19 cellular contexts compared by ENCODE assay signal in genomic region chr1:17208546-17208945, GRCh38. TPM values are rescaled to one million over a fixed set of nuclear protein-coding genes. Genes with fewer than 3 reads are reported as not detected.
DNase-seq lines count a peak whose midpoint lies in the region; ATAC-seq, FAIRE-seq and TF ChIP-seq lines count a peak whose summit lies in the region.
"Had no signal": no experiment of that assay in that cellular context is flagged by ENCODE, and none has a peak within 500 bp of the region (broad histone marks: within the 10 kb centered on the region; RNA-seq: fewer than 3 reads in every experiment).

No MANE protein-coding gene starts in this region.

- POLR2A ChIA-PET in A549 (lab: Yijun Ruan, JAX), result interaction anchor here (1.1 kb wide), 1 partner anchor 25 kb away, joined by 4 read pairs; no protein-coding TSS in a partner anchor
- POLR2A ChIA-PET in HCT116 (lab: Charles Lee), result interaction anchor here (1.6 to 2.3 kb wide), 2 partner anchors 17 to 18 kb away, joined by 4 to 6 read pairs; no protein-coding TSS in a partner anchor
- POLR2A ChIA-PET in activated naive CD8-positive, alpha-beta T cell treated with anti-CD3 and anti-CD28 coated beads, Interleukin-2, amount 10 ng/mL, durations not matched to agents 7 days and 5 days (lab: Charles Lee), result interaction anchor here (0.9 to 1.2 kb wide), 2 partner anchors 9 to 82 kb away, joined by 3 to 5 read pairs; no protein-coding TSS in a partner anchor

- H2BK120ac ChIP-seq in mesendoderm (ENCODE audit: low read depth, low read length), result no peak overlapping the region

- no peaks in the 10 kb centered on the region for H3K9me2 ChIP-seq in HCT116 (ENCODE audit: insufficient read depth)

- H3K27me3 Mint-ChIP-seq in activated naive CD8-positive, alpha-beta T cell treated with anti-CD3 and anti-CD28 coated beads, Interleukin-2, amount 10 ng/mL, durations not matched to agents 7 days and 5 days, result peaks cover 50% of the 10 kb centered on the region

- peak overlapping the region; percentile 70 to 89 for H3K27ac ChIP-seq in A549
- H3K27ac ChIP-seq in HCT116 (ENCODE audit: low read depth, low read length), result no peak overlapping the region
- peak overlapping the region; percentile 16 for H3K27ac ChIP-seq in mesendoderm (ENCODE audit: low read depth, low read length)
- no peak overlapping the region for H3K27ac ChIP-seq in ovary
- H3K27ac ChIP-seq: sigmoid colon had no signal

- no peak for FAIRE-seq in A549 (lab: Jason Lieb, UNC)
- FAIRE-seq: TTC549 had no signal

- H3K4me3 ChIP-seq in A549 (no peak overlapping the region), HCT116 (replicated peaks in 1 of 2; ENCODE audit: low read depth in 1 of 2, low read length in 2 of 2) (peak overlapping the region in 1 of 2 experiments; percentile 41; a peak in 1 of 4 replicates), mesendoderm (ENCODE audit: low read length) (no peak overlapping the region), ovary (no peak overlapping the region)
- H3K4me3 ChIP-seq: sigmoid colon had no signal

- CTCF ChIA-PET in A549 (lab: Yijun Ruan, JAX), result interaction anchor here (0.6 to 1.2 kb wide), 3 partner anchors 9 to 83 kb away, joined by 3 to 8 read pairs (median 3); no protein-coding TSS in a partner anchor
- CTCF ChIA-PET in HCT116 (lab: Charles Lee), result no interaction called here

- TF ChIP-seq EP300 in A549 (IDR thresholded peaks at IDR 0.05) (no peak), ovary (IDR thresholded peaks at IDR 0.05) (no peak)

- peak overlapping the region; percentile 56; the same call in 2 of the 3 replicates for H3K4me2 ChIP-seq in A549
- H3K4me2 ChIP-seq in HCT116 (ENCODE audit: low read length), result peak overlapping the region; percentile 71
- H3K4me2 ChIP-seq in mesendoderm (ENCODE audit: low read length), result no peak overlapping the region

- no peak overlapping the region for H2BK15ac ChIP-seq in mesendoderm (replicated peaks; ENCODE audit: low read depth)

- H3K79me2 ChIP-seq in HCT116 (ENCODE audit: insufficient read depth, low read length) (no peaks in the 10 kb centered on the region), mesendoderm (ENCODE audit: control insufficient read depth, insufficient read depth, low read length) (no peaks in the 10 kb centered on the region)

- no peak overlapping the region for H4K5ac ChIP-seq in mesendoderm (ENCODE audit: low read length)

- H3K4me3 Mint-ChIP-seq in activated naive CD8-positive, alpha-beta T cell treated with anti-CD3 and anti-CD28 coated beads, Interleukin-2, amount 10 ng/mL, durations not matched to agents 7 days and 5 days, result peak overlapping the region; percentile 28
- H3K4me3 Mint-ChIP-seq: activated CD4-positive, alpha-beta T cell treated with anti-CD3 and anti-CD28 coated beads for 36 hours; activated naive CD8-positive, alpha-beta T cell; CD4-positive, CD25-positive, alpha-beta regulatory T cell; H9; T-cell had no signal

- H3K27me3 ChIP-seq in HCT116 (ENCODE audit: insufficient read depth, low read length) (no peaks in the 10 kb centered on the region), mesendoderm (ENCODE audit: insufficient read depth, low read length, poor library complexity) (no peaks in the 10 kb centered on the region), ovary (no peaks in the 10 kb centered on the region)

- no peak overlapping the region for H3K4ac ChIP-seq in mesendoderm (ENCODE audit: low read depth, low read length)

- H3K36me3 Mint-ChIP-seq in activated naive CD8-positive, alpha-beta T cell treated with anti-CD3 and anti-CD28 coated beads, Interleukin-2, amount 10 ng/mL, durations not matched to agents 7 days and 5 days, result no peaks in the 10 kb centered on the region
- H3K36me3 Mint-ChIP-seq: CD4-positive, CD25-positive, alpha-beta regulatory T cell; naive thymus-derived CD4-positive, alpha-beta T cell; T-cell had no signal

- no peak overlapping the region for H4K8ac ChIP-seq in mesendoderm (ENCODE audit: low read depth, low read length)

- TF ChIP-seq RAD21 in A549 (conservative IDR thresholded peaks at IDR 0.05 in 1 of 2, IDR thresholded peaks at IDR 0.05 in 1 of 2), result no peak
- TF ChIP-seq RAD21 in HCT116 (IDR thresholded peaks at IDR 0.05; ENCODE audit: low read depth), result no peak

- H2AFZ ChIP-seq in HCT116 (ENCODE audit: low read depth, low read length, poor library complexity, severe bottlenecking), result no peak overlapping the region

- RAD21 ChIA-PET in HCT116 (lab: Charles Lee; ENCODE audit: low non-redundant PET in 1 of 2, low total read pairs in 2 of 2, uncharacterized antibody in 2 of 2, unreplicated experiment in 2 of 2), result no interaction called here

- BruUV-seq in HCT116 (replicated peaks; lab: Mats Ljungman, UMichigan), result no TSS peak

- no peaks in the 10 kb centered on the region for H3K9me3 Mint-ChIP-seq in activated naive CD8-positive, alpha-beta T cell treated with anti-CD3 and anti-CD28 coated beads, Interleukin-2, amount 10 ng/mL, durations not matched to agents 7 days and 5 days
- H3K9me3 Mint-ChIP-seq: effector memory CD8-positive, alpha-beta T cell; H9; T-cell had no signal

- TF ChIP-seq CTCF in A549 (IDR thresholded peaks at IDR 0.05), result no peak
- TF ChIP-seq CTCF in HCT116 (IDR thresholded peaks at IDR 0.05 in 2 of 3, conservative IDR thresholded peaks at IDR 0.05 in 1 of 3; ENCODE audit: borderline replicate concordance in 1 of 3, insufficient read depth in 1 of 3, low read depth in 2 of 3, low read length in 2 of 3), result no peak
- no peak for TF ChIP-seq CTCF in ovary (IDR thresholded peaks at IDR 0.05)

- peaks cover 60% of the 10 kb centered on the region for H3K4me1 Mint-ChIP-seq in activated naive CD8-positive, alpha-beta T cell treated with anti-CD3 and anti-CD28 coated beads, Interleukin-2, amount 10 ng/mL, durations not matched to agents 7 days and 5 days

- peak overlapping the region; percentile 40; the same call in 1 of the 2 replicates for H3K9ac ChIP-seq in HCT116 (ENCODE audit: low read length)
- H3K9ac ChIP-seq in mesendoderm (ENCODE audit: low read length), result no peak overlapping the region

- TF ChIP-seq POLR2A in A549 (IDR thresholded peaks at IDR 0.05; ENCODE audit: low read length), result no peak
- no peak for TF ChIP-seq POLR2A in HCT116 (IDR thresholded peaks at IDR 0.05; ENCODE audit: borderline replicate concordance, extremely low read depth, insufficient read depth, insufficient read length)
- no peak for TF ChIP-seq POLR2A in ovary (IDR thresholded peaks at IDR 0.05)

- H3K79me1 ChIP-seq in mesendoderm (ENCODE audit: low read length), result no peaks in the 10 kb centered on the region

- no peak overlapping the region for H3K18ac ChIP-seq in mesendoderm (ENCODE audit: low read length)

- intact Hi-C loops in HCT116 (cut with micrococcal nuclease) (no loop called here), ovary (cut with DNase I) (no loop called here)

- no peak overlapping the region for H3K56ac ChIP-seq in mesendoderm (ENCODE audit: low read length)

- no peak overlapping the region for H3K23ac ChIP-seq in mesendoderm (ENCODE audit: low read length)

- H3K4me1 ChIP-seq in A549 (peaks cover 48% of the 10 kb centered on the region), HCT116 (ENCODE audit: control insufficient read depth in 1 of 2, insufficient read depth in 2 of 2, low read length in 2 of 2) (peaks cover 23 to 60% of the 10 kb centered on the region in 2 experiments), mesendoderm (ENCODE audit: control insufficient read depth, low read depth, low read length) (no peaks in the 10 kb centered on the region), ovary (ENCODE audit: insufficient read depth) (no peaks in the 10 kb centered on the region)

- H2AK5ac ChIP-seq in mesendoderm (ENCODE audit: low read length), result no peak overlapping the region

- H3K27ac Mint-ChIP-seq in activated naive CD8-positive, alpha-beta T cell treated with anti-CD3 and anti-CD28 coated beads, Interleukin-2, amount 10 ng/mL, durations not matched to agents 7 days and 5 days, result peak overlapping the region; percentile 91
- H3K27ac Mint-ChIP-seq: activated naive CD8-positive, alpha-beta T cell; effector memory CD8-positive, alpha-beta T cell; T-cell had no signal

- H3K9me3 ChIP-seq in A549 (no peaks in the 10 kb centered on the region), HCT116 (ENCODE audit: control insufficient read depth in 1 of 2, insufficient read depth in 1 of 2, low read depth in 1 of 2, low read length in 2 of 2) (no peaks in the 10 kb centered on the region), ovary (no peaks in the 10 kb centered on the region)
- H3K9me3 ChIP-seq: sigmoid colon had no signal

- WGBS in A549 (ENCODE audit: missing lambda C conversion rate), result 95% methylated on average over 2 of the region's 3 CpGs
- no CpG with 5 or more reads among the region's 3 CpGs for WGBS in mesendoderm (ENCODE audit: extremely low coverage, insufficient coverage, low lambda C conversion rate)
- WGBS in ovary, 3 donors, result 73 to 98% (median 90%) methylated on average over 3 of the region's 3 CpGs

- DNase-seq in A549 (ENCODE audit: low read depth in 1 of 2, low spot score in 1 of 2) (no peak), HCT116 (ENCODE audit: low read depth, low spot score) (no peak), mesendoderm (no peak), activated T-cell treated with anti-CD3 and anti-CD28 coated beads for 4 hours (no peak), NCI-H526 treated with DMSO at 0.1 percent for 48 hours (lab: John Stamatoyannopoulos, UW) (no peak), mucosa of gallbladder (ENCODE audit: low spot score) (no peak), ovary (no peak)
- DNase-seq in activated naive CD8-positive, alpha-beta T cell treated with anti-CD3 and anti-CD28 coated beads, Interleukin-2, amount 10 ng/mL, durations not matched to agents 7 days and 5 days, result no peak
- DNase-seq: H9, NCI-H524 treated with DMSO at 0.1 percent for 48 hours, sigmoid colon had no signal

- ATAC-seq in A549 (no peak), HCT116 (peak; percentile 15; the same call in 1 of the 2 replicates)
- ATAC-seq in activated naive CD8-positive, alpha-beta T cell treated with anti-CD3 and anti-CD28 coated beads, Interleukin-2, amount 10 ng/mL, durations not matched to agents 7 days and 5 days (ENCODE audit: low read depth), result no peak

- no peaks in the 10 kb centered on the region for H4K20me1 ChIP-seq in HCT116 (ENCODE audit: insufficient read depth)

- H3K36me3 ChIP-seq in HCT116 (ENCODE audit: control insufficient read depth in 1 of 2, insufficient read depth in 2 of 2, low read length in 2 of 2) (no peaks in the 10 kb centered on the region), mesendoderm (ENCODE audit: control insufficient read depth, insufficient read depth, low read length) (no peaks in the 10 kb centered on the region), ovary (no peaks in the 10 kb centered on the region)
- H3K36me3 ChIP-seq: sigmoid colon had no signal

- no peak overlapping the region for H2BK5ac ChIP-seq in mesendoderm (ENCODE audit: low read length)

RNA-seq across cellular contexts. Expression of gene PADI1, which starts 3.6 kb away (rescaled TPM):
- 1.1 and 1.4 TPM in 2 replicates for polyA plus RNA-seq in A549 (2011; rRNA removed)
- polyA plus RNA-seq in A549 (2012; cell fraction: cytosol; rRNA removed), result 1.4 and 1.6 TPM in 2 replicates
- polyA plus RNA-seq in A549 (2012; cell fraction: nucleus; rRNA removed), result 3.8 and 4.0 TPM in 2 replicates
- polyA plus RNA-seq in A549 (2017; fragmentation: RNase III; extraction: RNeasy Plus Mini Kit Qiagen cat#74134 plus additional on column Dnase treatment), result 1.7 to 2.3 TPM (median 2.0 TPM) in 3 replicates
- polyA minus RNA-seq in A549 (2011; rRNA and poly(A)+ RNA removed), result 0.92 and 1.5 TPM in 2 replicates
- total RNA-seq in HCT116 (2021; ENCODE audit: unreplicated experiment), result 0.37 TPM
- 0.05 and 0.08 TPM in 2 replicates for polyA plus RNA-seq in HCT116 (2012)
- total RNA-seq in activated naive CD8-positive, alpha-beta T cell treated with anti-CD3 and anti-CD28 coated beads, Interleukin-2, amount 10 ng/mL, durations not matched to agents 7 days and 5 days, result not detected
- 0.11 TPM for polyA plus RNA-seq in mesendoderm (2013, experiment 1 of 2)
- 0.07 TPM for polyA plus RNA-seq in mesendoderm (2013, experiment 2 of 2)
- not detected for total RNA-seq in mucosa of gallbladder
- under 1 TPM in 1 of 7 donors, not detected in 6; 0.07 TPM for total RNA-seq in ovary
- not detected for polyA plus RNA-seq in ovary
- total RNA-seq: activated CD4-positive, alpha-beta T cell treated with anti-CD3 and anti-CD28 coated beads for 36 hours; CD4-positive, CD25-positive, alpha-beta regulatory T cell; naive thymus-derived CD4-positive, alpha-beta T cell; sigmoid colon; T-cell had no signal
- polyA plus RNA-seq: CD4-positive, CD25-positive, alpha-beta regulatory T cell; naive thymus-derived CD4-positive, alpha-beta T cell had no signal

RNA-seq across cellular contexts. Expression of gene PADI3, which starts 40.4 kb away (rescaled TPM):
- polyA plus RNA-seq in A549 (2011; rRNA removed), result 2.4 and 2.8 TPM in 2 replicates
- 1.4 and 1.6 TPM in 2 replicates for polyA plus RNA-seq in A549 (2012; cell fraction: cytosol; rRNA removed)
- polyA plus RNA-seq in A549 (2012; cell fraction: nucleus; rRNA removed), result 6.7 and 7.0 TPM in 2 replicates
- polyA plus RNA-seq in A549 (2017; fragmentation: RNase III; extraction: RNeasy Plus Mini Kit Qiagen cat#74134 plus additional on column Dnase treatment), result 0.99 to 1.5 TPM (median 1.4 TPM) in 3 replicates
- polyA minus RNA-seq in A549 (2011; rRNA and poly(A)+ RNA removed), result 3.8 and 4.4 TPM in 2 replicates
- total RNA-seq in HCT116 (2021; ENCODE audit: unreplicated experiment), result 0.93 TPM
- polyA plus RNA-seq in HCT116 (2012), result 0.52 and 1.3 TPM in 2 replicates
- not detected for total RNA-seq in activated naive CD8-positive, alpha-beta T cell treated with anti-CD3 and anti-CD28 coated beads, Interleukin-2, amount 10 ng/mL, durations not matched to agents 7 days and 5 days
- 0.06 TPM for polyA plus RNA-seq in mesendoderm (2013, experiment 1 of 2)
- polyA plus RNA-seq in mesendoderm (2013, experiment 2 of 2), result 0.06 TPM
- total RNA-seq in mucosa of gallbladder, result 0.72 TPM
- not detected for total RNA-seq in ovary
- polyA plus RNA-seq in ovary, result not detected
- total RNA-seq: activated CD4-positive, alpha-beta T cell treated with anti-CD3 and anti-CD28 coated beads for 36 hours; CD4-positive, CD25-positive, alpha-beta regulatory T cell; glomerular endothelial cell; naive thymus-derived CD4-positive, alpha-beta T cell; sigmoid colon; T-cell had no signal
- polyA plus RNA-seq: CD4-positive, CD25-positive, alpha-beta regulatory T cell; naive thymus-derived CD4-positive, alpha-beta T cell had no signal

Comparison
In these comparisons a context has a peak if more than half of its experiments do, and no peak if none do; other contexts are left out.
1. H3K27ac ChIP-seq: peak in A549 (2 of 2) and mesendoderm (single experiment); none in HCT116 (single experiment) and ovary (0 of 2).